Comparison of ENCODE assay signal across 13 cellular contexts in the genomic region with DNA sequence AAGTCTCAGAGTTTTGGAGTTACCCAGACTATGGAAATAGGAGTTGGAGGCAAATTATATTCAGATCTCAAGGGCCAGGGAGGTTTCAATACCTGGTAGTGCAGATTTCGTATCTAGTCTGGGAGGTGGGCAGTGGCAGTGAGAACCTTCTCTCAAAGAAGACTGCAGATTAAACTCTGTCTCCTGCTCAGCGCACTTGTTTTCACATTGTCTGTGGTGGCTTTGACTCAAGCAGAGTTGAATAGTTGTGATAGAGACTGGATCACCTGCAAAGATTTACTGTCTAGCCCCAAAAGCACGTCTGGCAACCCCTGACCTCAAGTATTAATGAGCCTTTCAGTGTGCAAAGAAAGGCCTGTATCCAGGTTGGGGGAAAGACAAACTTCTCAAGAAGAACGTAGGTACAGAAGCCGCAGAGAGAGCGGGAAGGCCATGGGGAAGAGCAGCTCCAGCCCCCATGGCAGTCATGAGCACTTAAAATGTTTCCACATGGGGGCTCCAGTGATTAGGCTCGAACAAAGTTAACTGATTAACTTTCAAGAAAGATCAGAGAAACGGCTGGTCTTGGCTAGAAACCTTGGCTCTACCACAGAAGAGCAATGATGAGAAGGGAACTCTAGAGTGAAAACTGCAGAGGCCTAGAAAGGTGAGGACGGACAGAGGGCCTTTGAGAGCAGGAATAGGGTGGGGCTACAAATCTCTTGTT. TPM values are rescaled to one million over a fixed set of nuclear protein-coding genes. Genes with fewer than 3 reads are reported as not detected.
DNase-seq lines count a peak whose midpoint lies in the region; ATAC-seq and TF ChIP-seq lines count a peak whose summit lies in the region.
"Had no signal": no experiment of that assay in that cellular context is flagged by ENCODE, and none has a peak within 500 bp of the region (broad histone marks: within the 10 kb centered on the region; RNA-seq: fewer than 3 reads in every experiment).

No MANE protein-coding gene starts in this region.

- H3K4me1 Mint-ChIP-seq in natural killer cell = peaks cover 68 to 69% of the 10 kb centered on the region in 2 donors

- H3K4me3 ChIP-seq in A673 (ENCODE audit: low read depth, low read length, poor library complexity, severe bottlenecking) (no peak overlapping the region), Loucy (ENCODE audit: low read length, poor library complexity, severe bottlenecking) (peak overlapping the region; percentile 63), dorsolateral prefrontal cortex (no peak overlapping the region)

- H3K27me3 ChIP-seq in A673 (replicated peaks; ENCODE audit: insufficient read depth, low read depth, low read length, poor library complexity) (no peaks in the 10 kb centered on the region), Loucy (ENCODE audit: insufficient read depth, low read length, poor library complexity, severe bottlenecking) (no peaks in the 10 kb centered on the region), dorsolateral prefrontal cortex (no peaks in the 10 kb centered on the region)
- H3K27me3 ChIP-seq: brain microvascular endothelial cell had no signal

- POLR2A ChIA-PET in A673 (lab: Charles Lee; ENCODE audit: low non-redundant PET) = no interaction called here

- no peak overlapping the region for H2AFZ ChIP-seq in Loucy (ENCODE audit: low read length)

- H3K9me2 ChIP-seq in Loucy (replicated peaks; ENCODE audit: low read depth, low read length) = no peaks in the 10 kb centered on the region

- peak; percentile 5 to 45 (median 7) for ATAC-seq in natural killer cell
- ATAC-seq in GM21737 (IDR thresholded peaks at IDR 0.05; ENCODE audit: unreplicated experiment) = no peak
- ATAC-seq in GM21576 (IDR thresholded peaks at IDR 0.05; ENCODE audit: unreplicated experiment) = no peak
- no peak for ATAC-seq in HG03469 (IDR thresholded peaks at IDR 0.05; ENCODE audit: unreplicated experiment)

- H3K36me3 Mint-ChIP-seq in natural killer cell = peaks cover 24% of the 10 kb centered on the region

- BruUV-seq in A673 (replicated peaks; lab: Mats Ljungman, UMichigan) = no TSS peak

- no peaks in the 10 kb centered on the region for H3K9me3 Mint-ChIP-seq in natural killer cell

- H3K4me2 ChIP-seq in Loucy (ENCODE audit: low read depth, low read length, poor library complexity, severe bottlenecking) = peak overlapping the region; percentile 82

- H3K79me2 ChIP-seq in Loucy (ENCODE audit: insufficient read depth, low read length) = no peaks in the 10 kb centered on the region; the same call in 1 of the 2 replicates

- intact Hi-C loops in A673 (cut with micrococcal nuclease; ENCODE audit: unreplicated experiment) = loop anchor here (10.0 kb wide), 1 partner anchor 861 kb away; no protein-coding TSS in a partner anchor
- intact Hi-C loops in dorsolateral prefrontal cortex (cut with DNase I) = no loop called here
- intact Hi-C loops in natural killer cell (cut with micrococcal nuclease) = loop anchor here (1.0 to 10.0 kb wide), 6 partner anchors 8 to 441 kb away; a partner anchor contains a TSS

- peaks cover 26% of the 10 kb centered on the region for H3F3A ChIP-seq in Loucy (ENCODE audit: low read depth)

- H3K4me3 Mint-ChIP-seq in natural killer cell = peak overlapping the region; percentile 85

- CTCF ChIA-PET in A673 (lab: Charles Lee) = no interaction called here

- peak; percentile 29 for TF ChIP-seq CTCF in A673 (conservative IDR thresholded peaks at IDR 0.05; ENCODE audit: low read depth, low read length)
- TF ChIP-seq CTCF in Loucy (conservative IDR thresholded peaks at IDR 0.05; ENCODE audit: low read length) = peak; percentile 37
- TF ChIP-seq CTCF in dorsolateral prefrontal cortex (IDR thresholded peaks at IDR 0.05 in 54 of 56, conservative IDR thresholded peaks at IDR 0.05 in 2 of 56; ENCODE audit: low read depth in 1 of 56, partially characterized antibody in 56 of 56) = peak in 4 of 56 donors; percentile 6 to 26 (median 16)
- no peak for TF ChIP-seq CTCF in natural killer cell (IDR thresholded peaks at IDR 0.05)

- H3K27me3 Mint-ChIP-seq in natural killer cell (ENCODE audit: low read depth in 2 of 2) = no peaks in the 10 kb centered on the region

- H3K36me3 ChIP-seq in A673 (ENCODE audit: insufficient read depth, low read length, poor library complexity, severe bottlenecking) = no peaks in the 10 kb centered on the region
- peaks cover 30% of the 10 kb centered on the region for H3K36me3 ChIP-seq in Loucy (ENCODE audit: insufficient read depth, low read length)
- H3K36me3 ChIP-seq: brain microvascular endothelial cell had no signal

- DNase-seq in A673 (ENCODE audit: low spot score) = no peak
- no peak for DNase-seq in dorsolateral prefrontal cortex
- no peak for DNase-seq in natural killer cell
- DNase-seq in NCI-H510A treated with DMSO at 0.1 percent for 48 hours (lab: John Stamatoyannopoulos, UW) = no peak
- DNase-seq: AML-193, brain microvascular endothelial cell, foreskin melanocyte, SIG-M5 had no signal

- peak overlapping the region; percentile 87 for H3K9ac ChIP-seq in Loucy (ENCODE audit: low read depth, low read length, poor library complexity, severe bottlenecking)

- H3K27ac ChIP-seq in A673 (ENCODE audit: low read depth, low read length, poor library complexity, severe bottlenecking) (no peak overlapping the region), dorsolateral prefrontal cortex (peak overlapping the region in 52 of 59 donors; percentile 3 to 87 (median 63))
- H3K27ac ChIP-seq: brain microvascular endothelial cell had no signal

- peaks cover 8% of the 10 kb centered on the region for H3K4me1 ChIP-seq in A673 (ENCODE audit: insufficient read depth, low read length, poor library complexity, severe bottlenecking)
- H3K4me1 ChIP-seq in Loucy (ENCODE audit: insufficient read depth, low read length, poor library complexity, severe bottlenecking) = peaks cover 44% of the 10 kb centered on the region

- H4K20me1 ChIP-seq in Loucy (ENCODE audit: insufficient read depth, low read length, poor library complexity, severe bottlenecking) = no peaks in the 10 kb centered on the region

- peak overlapping the region; percentile 98 for H3K27ac Mint-ChIP-seq in natural killer cell

- H3K9me3 ChIP-seq in A673 (ENCODE audit: low read depth, low read length, poor library complexity, severe bottlenecking) = no peaks in the 10 kb centered on the region
- H3K9me3 ChIP-seq in Loucy (ENCODE audit: insufficient read depth, low read depth, low read length) = peaks cover 4% of the 10 kb centered on the region; the same call in 1 of the 2 replicates

RNA-seq across cellular contexts. Expression of a gene that starts 15.3 kb away (rescaled TPM):
- total RNA-seq in A673 (2021) (9.5 and 11.0 TPM in 2 replicates), dorsolateral prefrontal cortex (10 to 100 TPM in 104 of 120 experiments, 1 to 10 TPM in 16; 6.1 to 22.0 (median 14.4) TPM), natural killer cell (10 to 100 TPM; 26.9 to 41.5 (median 30.6) TPM)
- total RNA-seq: HT1080 had no signal

RNA-seq across cellular contexts. Expression of a gene that starts 46.5 kb away (rescaled TPM):
- 49.3 and 59.5 TPM in 2 replicates for total RNA-seq in A673 (2021)
- total RNA-seq in dorsolateral prefrontal cortex = 10 to 100 TPM; 22.4 to 46.1 (median 32.8) TPM
- 100 to 1,000 TPM; 115 to 158 (median 156) TPM for total RNA-seq in natural killer cell

Comparison
In these comparisons a context has a peak if more than half of its experiments do, and no peak if none do; other contexts are left out.
1. ATAC-seq: peak in natural killer cell (3 of 3); none in GM21737 (single experiment), GM21576 (single experiment) and HG03469 (single experiment).
2. intact Hi-C loops: an anchor here in A673 (10.0 kb wide) and natural killer cell (1.0 to 10.0 kb wide); none called in dorsolateral prefrontal cortex.